In the genomic region with DNA sequence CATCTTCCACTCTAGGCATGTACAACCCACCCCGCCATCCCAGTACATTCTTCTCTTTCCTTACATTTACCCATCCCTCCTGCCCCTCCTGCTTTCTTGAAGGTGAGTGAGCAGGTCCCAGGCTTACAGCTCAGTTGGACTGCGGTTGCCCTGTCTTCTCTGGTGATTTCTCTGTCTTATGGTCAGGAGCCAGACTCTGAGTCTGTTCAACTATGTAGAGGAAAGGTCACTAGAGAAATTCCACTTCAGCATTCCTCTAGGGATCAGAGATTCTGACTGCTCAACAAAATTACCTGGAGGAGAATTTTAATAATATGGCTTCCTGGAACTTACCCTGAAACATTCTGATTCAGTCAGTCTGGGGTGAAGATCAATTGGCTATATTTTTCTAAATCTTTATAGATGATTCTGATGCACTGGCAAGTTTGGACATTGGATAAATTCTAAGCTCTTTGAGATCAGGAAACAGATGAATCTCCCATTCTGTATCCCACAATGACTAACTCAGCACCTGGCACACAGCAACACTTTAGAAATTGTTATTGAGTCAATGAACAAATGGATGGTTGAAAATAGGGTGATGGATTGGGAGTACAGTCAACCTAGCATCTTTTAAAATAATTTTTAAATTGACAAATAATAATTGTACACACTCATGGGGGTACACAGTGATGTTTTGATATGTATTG, we compare ENCODE assay signal across 1 cellular context.
TF ChIP-seq lines count a peak whose summit lies in the region.

No MANE protein-coding gene starts in this region.

TF ChIP-seq in SK-N-SH, 30 proteins besides CTCF, POLR2A, EP300 and RAD21 (continued from another document):
- TF ChIP-seq PBX3 (IDR thresholded peaks at IDR 0.05) (no peak), USF1 (IDR thresholded peaks at IDR 0.05; ENCODE audit: borderline replicate concordance, low read depth) (no peak), TEAD4 (IDR thresholded peaks at IDR 0.05; ENCODE audit: borderline replicate concordance, insufficient read depth) (no peak), YY1 (IDR thresholded peaks at IDR 0.05; ENCODE audit: low read depth) (no peak), NRF1 (IDR thresholded peaks at IDR 0.05; ENCODE audit: low read depth, low read length) (no peak), GABPA (IDR thresholded peaks at IDR 0.05; ENCODE audit: low read depth) (no peak), MXI1 (IDR thresholded peaks at IDR 0.05; ENCODE audit: low read depth, low read length) (no peak), JUND (IDR thresholded peaks at IDR 0.05) (no peak), SIN3A (IDR thresholded peaks at IDR 0.05; ENCODE audit: borderline replicate concordance, low read depth, low read length) (no peak), NFIC (IDR thresholded peaks at IDR 0.05; ENCODE audit: borderline replicate concordance) (no peak), SMC3 (IDR thresholded peaks at IDR 0.05; ENCODE audit: low read depth, low read length) (no peak), MAX (IDR thresholded peaks at IDR 0.05; ENCODE audit: low read depth) (no peak), IRF3 (IDR thresholded peaks at IDR 0.05; ENCODE audit: low read depth, low read length) (no peak)
